Comparison of ENCODE assay signal across 17 cellular contexts in genomic region chr5:89081360-89081759, GRCh38.
A peak's percentile ranks its signal among the peaks of the same experiment; 100 is the strongest.
DNase-seq lines count a peak whose midpoint lies in the region; ATAC-seq and TF ChIP-seq lines count a peak whose summit lies in the region.
"Had no signal": no experiment of that assay in that cellular context is flagged by ENCODE, and none has a peak within 500 bp of the region (broad histone marks: within the 10 kb centered on the region; RNA-seq: fewer than 3 reads in every experiment).

No MANE protein-coding gene starts in this region.

- DNase-seq in GM12865 (ENCODE audit: low read depth): peak; percentile 70
- no peak for DNase-seq in hepatocyte (ENCODE audit: low spot score)
- DNase-seq in MM.1S: no peak
- DNase-seq in nucleus accumbens (lab: John Stamatoyannopoulos, UW): no peak
- DNase-seq: ACHN, caudate nucleus, DMS53, hippocampal formation, Kasumi-1, RPMI8226 had no signal

- TF ChIP-seq CTCF in GM12865 (IDR thresholded peaks at IDR 0.05; ENCODE audit: insufficient read depth, low read depth, low read length, missing control alignments) (no peak), hepatocyte (IDR thresholded peaks at IDR 0.05; ENCODE audit: poor library complexity) (no peak), MM.1S (IDR thresholded peaks at IDR 0.05; ENCODE audit: low read length) (no peak)

- TF ChIP-seq POLR2A in GM18505 (IDR thresholded peaks at IDR 0.05; ENCODE audit: borderline replicate concordance, extremely low read depth, insufficient read depth, insufficient read length): no peak

- H3K9me2 ChIP-seq in hepatocyte (replicated peaks; ENCODE audit: insufficient read depth) (no peaks in the 10 kb centered on the region), MM.1S (replicated peaks; ENCODE audit: insufficient read depth, low read length) (no peaks in the 10 kb centered on the region)

- H3K9ac ChIP-seq in MM.1S (ENCODE audit: low read length): no peak overlapping the region

- no peaks in the 10 kb centered on the region for H4K20me1 ChIP-seq in hepatocyte (ENCODE audit: insufficient read depth, poor library complexity, severe bottlenecking)
- H4K20me1 ChIP-seq in MM.1S (ENCODE audit: insufficient read depth, low read length): no peaks in the 10 kb centered on the region

- 96% methylated on average over 2 of the region's 2 CpGs for WGBS in hepatocyte (ENCODE audit: low lambda C conversion rate, missing lambda C conversion rate)

- H3K27me3 ChIP-seq in hepatocyte: no peaks in the 10 kb centered on the region
- no peaks in the 10 kb centered on the region for H3K27me3 ChIP-seq in MM.1S (replicated peaks; ENCODE audit: insufficient read depth, low read length)

- no peaks in the 10 kb centered on the region for H3K4me1 ChIP-seq in hepatocyte (ENCODE audit: insufficient read depth)
- no peaks in the 10 kb centered on the region for H3K4me1 ChIP-seq in MM.1S (ENCODE audit: low read length)

- ATAC-seq in GM19351 (IDR thresholded peaks at IDR 0.05; ENCODE audit: unreplicated experiment) (peak; percentile 72), HG02678 (IDR thresholded peaks at IDR 0.05; ENCODE audit: unreplicated experiment) (peak; percentile 84), HG03439 (IDR thresholded peaks at IDR 0.05; ENCODE audit: unreplicated experiment) (peak; percentile 60), GM18505 (IDR thresholded peaks at IDR 0.05; ENCODE audit: unreplicated experiment) (no peak)
- ATAC-seq: activated naive CD4-positive, alpha-beta T cell treated with anti-CD3 and anti-CD28 coated beads, Interleukin-2, amount 50 U/mL, for 72 hours had no signal

- H3K4me3 ChIP-seq in GM12865 (ENCODE audit: low read depth, low read length): peak overlapping the region; percentile 18; the same call in 1 of the 2 replicates
- H3K4me3 ChIP-seq in hepatocyte: no peak overlapping the region
- H3K4me3 ChIP-seq in MM.1S (ENCODE audit: low read length): no peak overlapping the region
- H3K4me3 ChIP-seq: skin epidermis had no signal

- no peak overlapping the region for H3K27ac ChIP-seq in hepatocyte
- H3K27ac ChIP-seq in MM.1S (ENCODE audit: low read length): no peak overlapping the region
- H3K27ac ChIP-seq: epithelial cell of prostate, skin epidermis had no signal

- H3K79me2 ChIP-seq in hepatocyte (no peaks in the 10 kb centered on the region), MM.1S (ENCODE audit: low read length) (no peaks in the 10 kb centered on the region)

- no peaks in the 10 kb centered on the region for H3K36me3 ChIP-seq in hepatocyte (replicated peaks; ENCODE audit: insufficient read depth, low read depth)
- no peaks in the 10 kb centered on the region for H3K36me3 ChIP-seq in MM.1S (replicated peaks; ENCODE audit: insufficient read depth, low read length)

- no peak overlapping the region for H2AFZ ChIP-seq in hepatocyte
- H2AFZ ChIP-seq in MM.1S (ENCODE audit: low read length): no peak overlapping the region

- H3K4me2 ChIP-seq in hepatocyte (no peak overlapping the region), MM.1S (ENCODE audit: low read depth, low read length) (no peak overlapping the region)

- no peaks in the 10 kb centered on the region for H3K9me3 ChIP-seq in hepatocyte (ENCODE audit: low read depth)
- H3K9me3 ChIP-seq in MM.1S (replicated peaks; ENCODE audit: insufficient read depth, low read length): no peaks in the 10 kb centered on the region

- no peaks in the 10 kb centered on the region for H3F3A ChIP-seq in MM.1S (ENCODE audit: insufficient read depth, low read length)
